Comparison of ENCODE assay signal across 13 cellular contexts in the genomic region with DNA sequence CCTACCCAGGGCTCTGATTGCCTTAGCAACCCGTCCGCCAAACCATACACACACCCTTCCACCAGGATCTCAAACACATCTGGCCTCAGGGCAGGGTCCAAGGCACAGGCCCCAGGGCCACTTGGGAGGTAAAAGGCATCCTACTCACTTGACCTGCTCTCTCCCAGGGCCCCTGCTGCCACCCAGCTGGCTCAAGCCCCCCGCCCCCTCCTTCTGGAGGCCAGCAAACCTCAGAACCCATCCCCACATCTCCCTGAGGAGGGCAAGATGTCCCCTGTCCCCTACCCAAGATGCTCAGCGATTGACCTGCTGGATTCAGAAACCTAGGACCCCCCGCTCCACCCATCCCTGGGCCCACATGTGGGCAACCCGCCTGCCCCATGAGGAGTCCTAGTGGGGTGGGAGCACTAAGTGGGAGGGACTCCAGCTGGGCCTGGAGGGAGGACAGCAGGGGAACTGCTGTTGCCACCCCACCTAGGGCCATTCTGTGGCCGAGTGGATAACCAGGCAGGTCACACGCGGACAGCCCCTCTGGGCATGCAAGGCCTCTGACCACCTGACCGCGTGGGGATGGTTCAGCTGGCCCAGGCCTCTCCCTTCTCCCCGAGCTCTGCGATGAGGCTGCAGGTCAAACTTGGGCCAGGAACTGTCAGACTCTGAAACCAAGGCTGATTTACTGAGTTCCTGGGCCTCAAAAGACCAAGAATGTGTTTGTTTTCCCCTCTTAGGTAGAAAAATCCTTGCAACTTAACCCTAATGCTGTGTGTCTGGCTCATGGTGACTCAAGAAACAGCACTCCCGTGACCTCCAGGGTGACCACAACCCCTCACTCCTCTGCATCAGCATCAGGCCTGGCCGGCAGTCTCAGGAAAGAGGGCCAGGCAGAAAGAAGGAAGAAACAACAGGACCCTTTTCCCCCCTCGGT. TPM values are rescaled to one million over a fixed set of nuclear protein-coding genes. Genes with fewer than 3 reads are reported as not detected.
DNase-seq lines count a peak whose midpoint lies in the region; ATAC-seq and TF ChIP-seq lines count a peak whose summit lies in the region.
"Had no signal": no experiment of that assay in that cellular context is flagged by ENCODE, and none has a peak within 500 bp of the region (broad histone marks: within the 10 kb centered on the region; RNA-seq: fewer than 3 reads in every experiment).

No MANE protein-coding gene starts in this region.

- H2BK15ac ChIP-seq in mesenchymal stem cell (ENCODE audit: low read depth, poor library complexity, severe bottlenecking), result no peak overlapping the region

- no peak overlapping the region for H2BK5ac ChIP-seq in mesenchymal stem cell (ENCODE audit: low read depth, low read length, poor library complexity, severe bottlenecking)

- no peak for ATAC-seq in Right ventricle myocardium inferior
- ATAC-seq in GM21825 (IDR thresholded peaks at IDR 0.05; ENCODE audit: unreplicated experiment), result no peak
- ATAC-seq: left lobe of liver, SK-N-SH treated with all-trans-retinoic acid at 6 μM for 48 hours had no signal

- 77% methylated on average over 16 of the region's 16 CpGs for WGBS in mesenchymal stem cell

- no peak overlapping the region for H3K23ac ChIP-seq in mesenchymal stem cell (ENCODE audit: low read length in 2 of 2)

- H3K18ac ChIP-seq in mesenchymal stem cell (ENCODE audit: low read depth in 1 of 2, low read length in 2 of 2), result peak overlapping the region in 1 of 2 experiments; percentile 14

- H2BK12ac ChIP-seq in mesenchymal stem cell (ENCODE audit: low read length in 2 of 2), result peak overlapping the region; percentile 18 to 24

- H3K36me3 ChIP-seq in cardiac muscle cell (peaks cover 20% of the 10 kb centered on the region), mesenchymal stem cell (ENCODE audit: control insufficient read depth in 1 of 2, insufficient read depth in 2 of 2, low read depth in 1 of 2, low read length in 2 of 2) (peaks cover 27 to 54% of the 10 kb centered on the region in 2 experiments), uterus (no peaks in the 10 kb centered on the region)

- no peak for TF ChIP-seq POLR2A in uterus (IDR thresholded peaks at IDR 0.05)

- H2AK5ac ChIP-seq in mesenchymal stem cell (ENCODE audit: low read length, severe bottlenecking), result no peak overlapping the region

- no peak overlapping the region for H4K8ac ChIP-seq in mesenchymal stem cell (ENCODE audit: low read length)

- peaks cover 30% of the 10 kb centered on the region for H3K79me1 ChIP-seq in mesenchymal stem cell (replicated peaks; ENCODE audit: low read length, poor library complexity, severe bottlenecking)

- TF ChIP-seq CTCF in cardiac muscle cell (IDR thresholded peaks at IDR 0.05; ENCODE audit: low read depth, low read length) (no peak), uterus (IDR thresholded peaks at IDR 0.05) (no peak)

- peak overlapping the region; percentile 16 for H3K9ac ChIP-seq in mesenchymal stem cell (ENCODE audit: low read length)

- peak overlapping the region; percentile 8 for H3K27ac ChIP-seq in cardiac muscle cell
- H3K27ac ChIP-seq in mesenchymal stem cell (ENCODE audit: low read length, poor library complexity, severe bottlenecking), result no peak overlapping the region
- peak overlapping the region; percentile 94 for H3K27ac ChIP-seq in uterus

- H3K4ac ChIP-seq in mesenchymal stem cell (ENCODE audit: low read depth in 1 of 2, low read length in 2 of 2), result no peak overlapping the region

- H3K9me3 ChIP-seq in cardiac muscle cell (ENCODE audit: low read depth) (no peaks in the 10 kb centered on the region), mesenchymal stem cell (ENCODE audit: control insufficient read depth, low read length) (no peaks in the 10 kb centered on the region), uterus (no peaks in the 10 kb centered on the region)

- H3K4me3 ChIP-seq in cardiac muscle cell (no peak overlapping the region), mesenchymal stem cell (ENCODE audit: insufficient read depth in 1 of 2, low read depth in 1 of 2, low read length in 2 of 2) (no peak overlapping the region), uterus (no peak overlapping the region)

- H3K4me2 ChIP-seq in mesenchymal stem cell (ENCODE audit: low read length, poor library complexity, severe bottlenecking), result no peak overlapping the region

- H3K14ac ChIP-seq in mesenchymal stem cell (ENCODE audit: low read length in 2 of 2), result no peak overlapping the region

- no peak overlapping the region for H2AFZ ChIP-seq in mesenchymal stem cell (ENCODE audit: low read depth, low read length)

- H2BK120ac ChIP-seq in mesenchymal stem cell (ENCODE audit: low read depth, low read length), result no peak overlapping the region

- no peak overlapping the region for H4K91ac ChIP-seq in mesenchymal stem cell (ENCODE audit: low read length)

- DNase-seq in cardiac muscle cell (ENCODE audit: low read depth in 1 of 2, low spot score in 1 of 2), result no peak
- DNase-seq in Right ventricle myocardium inferior (ENCODE audit: missing footprints), result no peak
- DNase-seq in amniotic epithelial cell (ENCODE audit: low read depth), result peak; percentile 99
- DNase-seq in mesenchymal stem cell, result peak; percentile 51
- peak; percentile 71 to 73 for DNase-seq in uterus
- no peak for DNase-seq in stimulated activated naive CD4-positive, alpha-beta T cell (lab: John Stamatoyannopoulos, UW)
- DNase-seq in cerebellar nuclear complex (lab: John Stamatoyannopoulos, UW), result no peak
- DNase-seq: activated CD4-positive, alpha-beta T cell treated with anti-CD3 and anti-CD28 coated beads for 48 hours; stimulated activated CD4-positive, alpha-beta T cell treated with anti-CD3 and anti-CD28 coated beads, Interleukin-4, amount 100 ng/mL, for 4 hours; substantia nigra had no signal

- H3K27me3 ChIP-seq in cardiac muscle cell, result no peaks in the 10 kb centered on the region
- H3K27me3 ChIP-seq in mesenchymal stem cell (ENCODE audit: control insufficient read depth in 1 of 2, insufficient read depth in 1 of 2, low read length in 2 of 2), result no peaks in the 10 kb centered on the region
- H3K27me3 ChIP-seq in uterus, result no peaks in the 10 kb centered on the region

- intact Hi-C loops in Right ventricle myocardium inferior (cut with DNase I) (no loop called here), uterus (cut with DNase I; ENCODE audit: low total_unique reads) (loop anchor here (5.0 to 10.0 kb wide), 3 partner anchors 108 to 284 kb away; a partner anchor contains a TSS)

- H3K4me1 ChIP-seq in cardiac muscle cell (ENCODE audit: low read depth), result peaks cover 21% of the 10 kb centered on the region
- peaks cover 25% of the 10 kb centered on the region for H3K4me1 ChIP-seq in mesenchymal stem cell (ENCODE audit: control insufficient read depth, insufficient read depth, low read depth, low read length)
- peaks cover 11 to 42% of the 10 kb centered on the region in 2 donors for H3K4me1 ChIP-seq in uterus

RNA-seq across cellular contexts. Expression of a gene that starts 4.2 kb away (rescaled TPM):
- total RNA-seq in cardiac muscle cell (300 and 307 TPM in 2 replicates), Right ventricle myocardium inferior (321 TPM), uterus (100 to 1,000 TPM; 212 to 664 (median 370) TPM)
- polyA plus RNA-seq in cardiac muscle cell, result 286 and 326 TPM in 2 replicates
- 160 TPM for polyA plus RNA-seq in mesenchymal stem cell (2013, experiment 1 of 2)
- polyA plus RNA-seq in mesenchymal stem cell (2013, experiment 2 of 2), result 152 TPM

RNA-seq across cellular contexts. Expression of a gene that starts 13.6 kb away (rescaled TPM):
- total RNA-seq in cardiac muscle cell, result 9.9 and 21.7 TPM in 2 replicates
- 6.8 and 8.1 TPM in 2 replicates for polyA plus RNA-seq in cardiac muscle cell
- total RNA-seq in Right ventricle myocardium inferior, result 1.1 TPM
- polyA plus RNA-seq in mesenchymal stem cell (2013, experiment 1 of 2), result 0.98 TPM
- polyA plus RNA-seq in mesenchymal stem cell (2013, experiment 2 of 2), result 1.1 TPM
- total RNA-seq in uterus, result 10 to 100 TPM; 17.9 to 34.8 (median 23.1) TPM

Comparison
In these comparisons a context has a peak if more than half of its experiments do, and no peak if none do; other contexts are left out.
1. DNase-seq: peak in amniotic epithelial cell (single experiment), mesenchymal stem cell (single experiment) and uterus (2 of 2); none in cardiac muscle cell (0 of 2), Right ventricle myocardium inferior (single experiment), stimulated activated naive CD4-positive, alpha-beta T cell (0 of 6) and cerebellar nuclear complex (0 of 2).